19 cellular contexts compared by ENCODE assay signal in the genomic region with DNA sequence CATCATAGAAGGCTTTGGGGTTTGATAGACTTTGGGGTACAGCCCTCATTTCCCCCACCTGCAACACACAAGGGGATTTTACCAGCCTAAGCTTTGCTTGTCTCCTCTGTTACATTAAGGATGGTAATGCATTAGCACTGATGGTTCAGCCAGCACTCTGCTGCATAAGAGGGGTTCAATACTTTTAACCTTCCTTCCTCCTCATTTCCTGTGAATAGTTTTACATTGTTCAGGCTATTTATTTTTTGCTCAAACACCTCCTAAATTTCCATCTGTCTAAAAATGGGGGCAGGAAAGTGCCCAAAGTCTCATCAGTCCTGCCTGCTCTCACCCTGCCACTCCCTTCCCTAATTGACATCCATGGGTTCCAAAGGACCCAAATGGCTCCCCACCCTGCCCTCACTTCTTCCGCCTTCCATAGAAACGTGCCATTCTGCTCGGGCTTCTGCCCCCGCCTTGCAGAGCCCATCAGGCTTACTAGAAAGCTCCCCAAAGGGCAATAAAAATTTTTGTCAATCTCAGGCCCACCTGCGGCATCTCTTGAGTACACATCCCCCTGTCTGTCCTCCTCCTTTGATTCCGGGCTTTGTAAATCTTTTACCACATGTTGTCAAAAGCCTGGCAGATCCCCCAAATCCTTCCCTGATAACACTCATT.
"Had no signal": no experiment of that assay in that cellular context is flagged by ENCODE, and none has a peak within 500 bp of the region (broad histone marks: within the 10 kb centered on the region; RNA-seq: fewer than 3 reads in every experiment).

No MANE protein-coding gene starts in this region.

- H3K4me3 ChIP-seq: ascending aorta, left lung, suprapubic skin, tibial nerve had no signal

- ATAC-seq: activated CD8-positive, alpha-beta memory T cell treated with anti-CD3 and anti-CD28 coated beads, Interleukin-2, amount 10 ng/mL, durations not matched to agents 7 days and 5 days; activated CD8-positive, alpha-beta T cell treated with anti-CD3 and anti-CD28 coated beads for 36 hours; left lung; T-cell had no signal

- H3K36me3 ChIP-seq: ascending aorta, left lung, suprapubic skin, tibial nerve, WERI-Rb-1 had no signal

- DNase-seq: activated CD4-positive, alpha-beta T cell treated with anti-CD3 and anti-CD28 coated beads, Interleukin-2, amount 10 ng/mL, durations not matched to agents 7 days and 5 days; activated CD4-positive, CD25-positive, alpha-beta regulatory T cell treated with anti-CD3 and anti-CD28 coated beads, Interleukin-2, amount 50 U/mL, for 72 hours; activated CD8-positive, alpha-beta memory T cell treated with anti-CD3 and anti-CD28 coated beads, Interleukin-2, amount 10 ng/mL, durations not matched to agents 7 days and 5 days; activated CD8-positive, alpha-beta T cell treated with anti-CD3 and anti-CD28 coated beads for 36 hours; activated gamma-delta T cell; endodermal cell; foreskin fibroblast; hippocampal formation; kidney glomerular epithelial cell; left lung; occipital lobe; posterior cingulate gyrus; stimulated activated CD4-positive, alpha-beta T cell treated with anti-CD3 and anti-CD28 coated beads, Interleukin-4, amount 100 ng/mL, for 4 hours; T-cell; WERI-Rb-1 had no signal

- H3K9me3 ChIP-seq: ascending aorta, left lung, suprapubic skin, tibial nerve had no signal

- H3K4me1 ChIP-seq: ascending aorta, left lung, tibial nerve had no signal

- FAIRE-seq: colon had no signal

- H3K27ac ChIP-seq: ascending aorta, left lung, suprapubic skin, tibial nerve, WERI-Rb-1 had no signal

- H3K27me3 ChIP-seq: ascending aorta, left lung, suprapubic skin, tibial nerve had no signal
